ENCODE assay signal across 1 cellular context in the genomic region with DNA sequence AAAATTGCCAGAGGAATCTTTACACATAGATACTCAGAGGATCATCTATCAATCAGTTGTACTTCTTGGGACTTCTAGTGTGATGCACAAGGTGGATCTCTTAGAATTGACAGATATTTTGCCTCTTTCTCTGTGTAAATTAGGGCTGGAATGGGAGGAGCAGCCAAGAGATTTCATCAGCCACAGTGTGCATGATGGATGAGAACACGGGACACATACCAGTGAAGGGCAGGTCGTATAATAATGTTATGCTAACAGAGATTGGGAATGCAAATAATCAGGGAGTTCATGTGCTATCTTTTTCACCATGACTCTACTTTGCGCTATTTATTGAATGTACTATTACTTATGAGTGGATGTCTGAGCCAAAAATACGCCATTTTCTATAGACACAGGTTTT.
TF ChIP-seq lines count a peak whose summit lies in the region.

No MANE protein-coding gene starts in this region.

TF ChIP-seq in K562, 482 proteins besides CTCF, POLR2A, EP300 and RAD21 (continued from another document):
- TF ChIP-seq ILF3 (IDR thresholded peaks at IDR 0.05; ENCODE audit: borderline replicate concordance) (no peak), SNIP1 (IDR thresholded peaks at IDR 0.05; ENCODE audit: low read depth) (no peak), ZBTB34 (CRISPR knock-in tag; IDR thresholded peaks at IDR 0.05) (no peak), DDX20 (tag; IDR thresholded peaks at IDR 0.05; ENCODE audit: low read depth) (no peak), RCOR1 (IDR thresholded peaks at IDR 0.05; ENCODE audit: borderline replicate concordance in 1 of 2, low read depth in 2 of 2, low read length in 2 of 2) (peak in 1 of 2 experiments; percentile 62; a peak in 1 of 4 replicates), DPF2 (IDR thresholded peaks at IDR 0.05) (no peak), MEIS2 (IDR thresholded peaks at IDR 0.05; ENCODE audit: partially characterized antibody) (peak; percentile 85), ESRRA (IDR thresholded peaks at IDR 0.05; ENCODE audit: borderline replicate concordance, low read depth) (no peak), PBX2 (CRISPR knock-in tag; IDR thresholded peaks at IDR 0.05; ENCODE audit: low read depth) (no peak), PBX2 (tag; conservative IDR thresholded peaks at IDR 0.05; ENCODE audit: low read depth) (peak; percentile 82), RBM34 (IDR thresholded peaks at IDR 0.05; ENCODE audit: borderline replicate concordance, insufficient read depth, low read length) (no peak), KLF1 (tag; IDR thresholded peaks at IDR 0.05) (peak; percentile 54; the same call in 1 of the 2 replicates), ZNF766 (CRISPR knock-in tag; conservative IDR thresholded peaks at IDR 0.05) (no peak), CTBP1 (IDR thresholded peaks at IDR 0.05; ENCODE audit: borderline replicate concordance) (0 out of 2 replicates have a peak, but pooled peaks have one; percentile 29)
- TF ChIP-seq, protein P1, sequence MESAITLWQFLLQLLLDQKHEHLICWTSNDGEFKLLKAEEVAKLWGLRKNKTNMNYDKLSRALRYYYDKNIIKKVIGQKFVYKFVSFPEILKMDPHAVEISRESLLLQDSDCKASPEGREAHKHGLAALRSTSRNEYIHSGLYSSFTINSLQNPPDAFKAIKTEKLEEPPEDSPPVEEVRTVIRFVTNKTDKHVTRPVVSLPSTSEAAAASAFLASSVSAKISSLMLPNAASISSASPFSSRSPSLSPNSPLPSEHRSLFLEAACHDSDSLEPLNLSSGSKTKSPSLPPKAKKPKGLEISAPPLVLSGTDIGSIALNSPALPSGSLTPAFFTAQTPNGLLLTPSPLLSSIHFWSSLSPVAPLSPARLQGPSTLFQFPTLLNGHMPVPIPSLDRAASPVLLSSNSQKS (CRISPR knock-in tag; IDR thresholded peaks at IDR 0.05): no peak
- TF ChIP-seq, protein P2, sequence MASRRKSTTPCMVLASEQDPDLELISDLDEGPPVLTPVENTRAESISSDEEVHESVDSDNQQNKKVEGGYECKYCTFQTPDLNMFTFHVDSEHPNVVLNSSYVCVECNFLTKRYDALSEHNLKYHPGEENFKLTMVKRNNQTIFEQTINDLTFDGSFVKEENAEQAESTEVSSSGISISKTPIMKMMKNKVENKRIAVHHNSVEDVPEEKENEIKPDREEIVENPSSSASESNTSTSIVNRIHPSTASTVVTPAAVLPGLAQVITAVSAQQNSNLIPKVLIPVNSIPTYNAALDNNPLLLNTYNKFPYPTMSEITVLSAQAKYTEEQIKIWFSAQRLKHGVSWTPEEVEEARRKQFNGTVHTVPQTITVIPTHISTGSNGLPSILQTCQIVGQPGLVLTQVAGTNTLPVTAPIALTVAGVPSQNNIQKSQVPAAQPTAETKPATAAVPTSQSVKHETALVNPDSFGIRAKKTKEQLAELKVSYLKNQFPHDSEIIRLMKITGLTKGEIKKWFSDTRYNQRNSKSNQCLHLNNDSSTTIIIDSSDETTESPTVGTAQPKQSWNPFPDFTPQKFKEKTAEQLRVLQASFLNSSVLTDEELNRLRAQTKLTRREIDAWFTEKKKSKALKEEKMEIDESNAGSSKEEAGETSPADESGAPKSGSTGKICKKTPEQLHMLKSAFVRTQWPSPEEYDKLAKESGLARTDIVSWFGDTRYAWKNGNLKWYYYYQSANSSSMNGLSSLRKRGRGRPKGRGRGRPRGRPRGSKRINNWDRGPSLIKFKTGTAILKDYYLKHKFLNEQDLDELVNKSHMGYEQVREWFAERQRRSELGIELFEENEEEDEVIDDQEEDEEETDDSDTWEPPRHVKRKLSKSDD (conservative IDR thresholded peaks at IDR 0.05; ENCODE audit: low read length): no peak
- TF ChIP-seq, protein P3, sequence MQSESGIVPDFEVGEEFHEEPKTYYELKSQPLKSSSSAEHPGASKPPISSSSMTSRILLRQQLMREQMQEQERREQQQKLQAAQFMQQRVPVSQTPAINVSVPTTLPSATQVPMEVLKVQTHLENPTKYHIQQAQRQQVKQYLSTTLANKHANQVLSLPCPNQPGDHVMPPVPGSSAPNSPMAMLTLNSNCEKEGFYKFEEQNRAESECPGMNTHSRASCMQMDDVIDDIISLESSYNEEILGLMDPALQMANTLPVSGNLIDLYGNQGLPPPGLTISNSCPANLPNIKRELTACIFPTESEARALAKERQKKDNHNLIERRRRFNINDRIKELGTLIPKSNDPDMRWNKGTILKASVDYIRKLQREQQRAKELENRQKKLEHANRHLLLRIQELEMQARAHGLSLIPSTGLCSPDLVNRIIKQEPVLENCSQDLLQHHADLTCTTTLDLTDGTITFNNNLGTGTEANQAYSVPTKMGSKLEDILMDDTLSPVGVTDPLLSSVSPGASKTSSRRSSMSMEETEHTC (IDR thresholded peaks at IDR 0.05): no peak
TF ChIP-seq in K562: peak in this region for 7.
